ENCODE assay signal across 1 cellular context in genomic region chrX:150896632-150897031, GRCh38.
TF ChIP-seq lines count a peak whose summit lies in the region.

No MANE protein-coding gene starts in this region.

TF ChIP-seq in GM23338, 12 proteins besides CTCF, POLR2A, EP300 and RAD21 (continued from another document):
- no peak for TF ChIP-seq ZNF462 (CRISPR knock-in tag; IDR thresholded peaks at IDR 0.05)
- no peak for TF ChIP-seq STAT1 (IDR thresholded peaks at IDR 0.05; ENCODE audit: unreplicated experiment)
- no peak for TF ChIP-seq REST (IDR thresholded peaks at IDR 0.05; ENCODE audit: unreplicated experiment)
- no peak for TF ChIP-seq CREB1 (CRISPR knock-in tag; IDR thresholded peaks at IDR 0.05; ENCODE audit: low read depth)
- no peak for TF ChIP-seq ETS1 (IDR thresholded peaks at IDR 0.05)
- TF ChIP-seq EZH2 (IDR thresholded peaks at IDR 0.05; ENCODE audit: low read depth, unreplicated experiment): no peak
- no peak for TF ChIP-seq ZNF331 (CRISPR knock-in tag; IDR thresholded peaks at IDR 0.05; ENCODE audit: low read depth)
- no peak for TF ChIP-seq EZH2phosphoT487 (IDR thresholded peaks at IDR 0.05; ENCODE audit: unreplicated experiment)
